In the genomic region with DNA sequence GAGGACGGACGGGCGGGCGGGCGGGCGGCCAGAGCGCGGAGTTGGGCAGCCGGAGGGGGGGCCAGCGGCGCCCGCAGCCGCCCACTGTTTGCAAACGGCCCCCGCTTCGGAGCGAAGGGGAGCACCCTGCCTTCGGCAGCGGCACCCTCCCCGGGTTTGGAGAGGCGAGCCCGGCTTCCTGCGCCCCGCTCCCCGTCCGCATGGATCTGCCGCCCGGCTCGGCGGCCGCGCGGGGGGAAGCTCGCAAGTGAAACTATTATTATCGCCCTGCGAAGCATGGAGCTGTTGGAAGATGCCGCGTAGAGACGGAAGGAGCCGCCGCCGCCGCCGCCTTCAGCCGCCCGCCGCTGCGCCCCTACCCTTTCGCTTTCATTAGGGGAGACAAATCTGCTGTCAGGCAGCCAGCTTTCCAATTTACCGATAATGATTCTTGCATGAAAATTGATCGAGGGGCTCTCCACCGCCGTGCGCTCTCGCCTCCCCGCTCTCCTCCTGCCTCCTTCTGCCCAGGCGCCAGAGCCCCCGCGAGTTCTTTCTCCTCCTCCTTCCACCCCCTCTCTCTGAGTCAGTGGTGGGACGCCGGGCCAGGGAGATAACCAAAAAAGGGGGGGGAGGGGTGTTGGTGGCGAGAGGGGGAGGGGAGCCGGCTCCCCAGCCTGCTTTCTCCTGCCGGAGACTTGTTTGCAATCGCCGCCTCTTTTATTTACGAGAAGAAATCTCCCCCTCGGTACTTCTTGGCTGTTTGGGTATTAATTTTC, we compare ENCODE assay signal across 8 cellular contexts. TPM values are rescaled to one million over a fixed set of nuclear protein-coding genes. Genes with fewer than 3 reads are reported as not detected.
DNase-seq lines count a peak whose midpoint lies in the region; ATAC-seq and TF ChIP-seq lines count a peak whose summit lies in the region.

No MANE protein-coding gene starts in this region.

- no peak for TF ChIP-seq POLR2A in tibial nerve (IDR thresholded peaks at IDR 0.05)

- peak in 1 of 2 donors; percentile 17 for TF ChIP-seq EP300 in tibial nerve (IDR thresholded peaks at IDR 0.05)

- peaks cover 31% of the 10 kb centered on the region for H4K20me1 ChIP-seq in OCI-LY3 (ENCODE audit: insufficient read depth, low read length)

- H3K27me3 ChIP-seq in OCI-LY3 (ENCODE audit: low read depth, low read length) (no peaks in the 10 kb centered on the region), tibial nerve (no peaks in the 10 kb centered on the region)

- peaks cover 49% of the 10 kb centered on the region for H3K4me1 Mint-ChIP-seq in activated T-cell treated with anti-CD3 and anti-CD28 coated beads, Interleukin-2, amount 50 U/mL, for 72 hours (ENCODE audit: low read depth)
- peaks cover 53% of the 10 kb centered on the region for H3K4me1 Mint-ChIP-seq in neural crest cell

- H3K4me3 ChIP-seq in OCI-LY3 (ENCODE audit: low read length) (peak overlapping the region; percentile 98), tibial nerve (peak overlapping the region; percentile 49 to 92 (median 78))

- H3K9me3 Mint-ChIP-seq in activated T-cell treated with anti-CD3 and anti-CD28 coated beads, Interleukin-2, amount 50 U/mL, for 72 hours, result no peaks in the 10 kb centered on the region
- no peaks in the 10 kb centered on the region for H3K9me3 Mint-ChIP-seq in neural crest cell

- DNase-seq in NCI-H2171 treated with DMSO at 0.1 percent for 48 hours (lab: John Stamatoyannopoulos, UW), result peak; percentile 77
- no peak for DNase-seq in NCI-H2171 (lab: John Stamatoyannopoulos, UW)
- DNase-seq in activated T-cell treated with anti-CD3 and anti-CD28 coated beads, Interleukin-2, amount 50 U/mL, for 72 hours, result peak; percentile 64 to 70
- DNase-seq in fibroblast of gingiva (ENCODE audit: low read depth), result peak; percentile 47
- no peak for DNase-seq in neural crest cell (ENCODE audit: low read depth, low spot score)
- no peak for DNase-seq in tibial nerve (ENCODE audit: low spot score in 2 of 2)

- no peaks in the 10 kb centered on the region for H3K27me3 Mint-ChIP-seq in activated T-cell treated with anti-CD3 and anti-CD28 coated beads, Interleukin-2, amount 50 U/mL, for 72 hours (ENCODE audit: low read depth)
- H3K27me3 Mint-ChIP-seq in neural crest cell (ENCODE audit: low read depth), result peaks cover 58% of the 10 kb centered on the region

- H3K27ac Mint-ChIP-seq in activated T-cell treated with anti-CD3 and anti-CD28 coated beads, Interleukin-2, amount 50 U/mL, for 72 hours, result peak overlapping the region; percentile 98
- no peak overlapping the region for H3K27ac Mint-ChIP-seq in neural crest cell (ENCODE audit: unreplicated experiment)

- H3K79me2 ChIP-seq in OCI-LY3 (ENCODE audit: low read length), result peaks cover 52% of the 10 kb centered on the region

- TF ChIP-seq CTCF in OCI-LY3 (IDR thresholded peaks at IDR 0.05; ENCODE audit: low read depth, low read length) (no peak), neural crest cell (conservative IDR thresholded peaks at IDR 0.05) (no peak), tibial nerve (IDR thresholded peaks at IDR 0.05) (no peak)

- H3K9me3 ChIP-seq in OCI-LY3 (ENCODE audit: insufficient read depth, low read length), result no peaks in the 10 kb centered on the region
- H3K9me3 ChIP-seq in tibial nerve, result no peaks in the 10 kb centered on the region

- peaks cover 5 to 6% of the 10 kb centered on the region in 2 donors for H3K36me3 Mint-ChIP-seq in activated T-cell treated with anti-CD3 and anti-CD28 coated beads, Interleukin-2, amount 50 U/mL, for 72 hours (ENCODE audit: insufficient read depth in 2 of 2)
- H3K36me3 Mint-ChIP-seq in neural crest cell (ENCODE audit: low read depth), result no peaks in the 10 kb centered on the region

- 0 to 1% methylated on average over 20 to 40 of the region's 68 CpGs for WGBS in tibial nerve, 2 donors

- peak overlapping the region; percentile 95 for H3K4me2 ChIP-seq in OCI-LY3 (ENCODE audit: low read length)

- H3K36me3 ChIP-seq in OCI-LY3 (replicated peaks; ENCODE audit: low read depth, low read length) (no peaks in the 10 kb centered on the region), tibial nerve (no peaks in the 10 kb centered on the region)

- H3K4me3 Mint-ChIP-seq in activated T-cell treated with anti-CD3 and anti-CD28 coated beads, Interleukin-2, amount 50 U/mL, for 72 hours, result peak overlapping the region; percentile 95 to 99
- H3K4me3 Mint-ChIP-seq in neural crest cell, result peak overlapping the region; percentile 95

- H3K27ac ChIP-seq in OCI-LY3 (ENCODE audit: low read length) (peak overlapping the region; percentile 92), tibial nerve (peak overlapping the region; percentile 40 to 91 (median 88))

- no peak overlapping the region for H2AFZ ChIP-seq in OCI-LY3 (ENCODE audit: low read depth, low read length)

- H3K9ac ChIP-seq in OCI-LY3 (ENCODE audit: low read length), result peak overlapping the region; percentile 98

- H3K4me1 ChIP-seq in OCI-LY3 (ENCODE audit: low read length), result peaks cover 27% of the 10 kb centered on the region
- H3K4me1 ChIP-seq in tibial nerve, result peaks cover 0 to 73% (median 18%) of the 10 kb centered on the region in 4 donors

- ATAC-seq in activated T-cell treated with anti-CD3 and anti-CD28 coated beads, Interleukin-2, amount 50 U/mL, for 72 hours (replicated peaks in 1 of 2), result peak; percentile 39 to 50
- ATAC-seq in GM18867 (IDR thresholded peaks at IDR 0.05; ENCODE audit: unreplicated experiment), result no peak

RNA-seq across cellular contexts. Expression of a gene that starts 58.2 kb away (rescaled TPM):
- total RNA-seq in activated T-cell treated with anti-CD3 and anti-CD28 coated beads, Interleukin-2, amount 50 U/mL, for 72 hours, result 10 to 100 TPM; 26.7 to 30.9 TPM
- total RNA-seq in neural crest cell (26.7 and 27.3 TPM in 2 replicates), tibial nerve (100 to 1,000 TPM in 1 of 4 donors, 10 to 100 TPM in 3; 65.1 to 147 (median 83.5) TPM)

Comparison
In these comparisons a context has a peak if more than half of its experiments do, and no peak if none do; other contexts are left out.
1. DNase-seq: peak in NCI-H2171 treated with DMSO at 0.1 percent for 48 hours (single experiment), activated T-cell treated with anti-CD3 and anti-CD28 coated beads, Interleukin-2, amount 50 U/mL, for 72 hours (2 of 2) and fibroblast of gingiva (single experiment); none in NCI-H2171 (single experiment), neural crest cell (single experiment) and tibial nerve (0 of 2).